8 cellular contexts compared by ENCODE assay signal in the genomic region with DNA sequence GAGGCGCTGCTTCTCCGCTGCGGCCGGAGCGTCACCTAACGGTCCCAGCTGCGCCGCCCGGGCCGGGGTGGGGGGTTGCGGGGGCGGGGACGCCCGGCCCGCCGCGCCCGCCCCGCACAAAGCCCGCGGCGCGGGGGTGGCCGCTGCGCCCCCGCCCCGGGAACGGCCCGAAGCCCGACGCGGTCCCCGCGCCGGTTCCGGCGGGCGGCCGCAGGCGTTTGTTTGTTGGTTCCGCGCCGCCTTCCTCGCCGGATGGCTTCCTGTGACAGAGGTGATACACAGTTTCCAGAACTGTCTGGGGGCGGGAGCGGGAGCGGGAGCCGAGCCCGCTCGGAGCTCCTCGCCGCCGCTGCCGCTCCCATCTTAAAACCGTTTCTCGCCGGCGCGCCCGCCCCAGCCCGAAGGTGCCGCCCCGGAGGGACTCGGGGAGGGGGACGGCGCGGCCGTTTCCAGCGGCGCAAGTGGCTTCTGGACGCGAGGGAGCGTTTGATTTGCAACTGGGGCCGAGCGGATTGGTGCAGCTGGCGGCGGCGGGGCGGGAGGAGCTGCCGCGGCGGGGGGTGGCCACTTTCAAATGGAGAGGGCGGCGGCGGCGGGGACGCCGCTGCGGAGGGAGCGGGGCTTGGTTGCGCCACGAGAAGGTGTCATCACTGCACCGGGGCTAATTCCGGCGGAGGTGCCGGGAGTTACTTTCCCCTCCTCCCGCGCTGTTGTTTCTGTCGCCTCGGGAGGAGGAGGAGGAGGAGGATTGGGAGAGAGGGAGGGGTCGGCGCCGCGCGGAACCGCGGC. TPM values are rescaled to one million over a fixed set of nuclear protein-coding genes. Genes with fewer than 3 reads are reported as not detected.
DNase-seq lines count a peak whose midpoint lies in the region; ATAC-seq and TF ChIP-seq lines count a peak whose summit lies in the region.

No MANE protein-coding gene starts in this region.

- H3K4me1 ChIP-seq in vagina = peaks cover 20% of the 10 kb centered on the region

- H3K4me3 Mint-ChIP-seq in T-cell = peak overlapping the region; percentile 86 to 100 (median 96)

- peak overlapping the region; percentile 77 to 79 for H3K27ac Mint-ChIP-seq in T-cell

- CTCF ChIA-PET in T-cell (lab: Charles Lee) = interaction anchor here (0.5 to 1.8 kb wide), 8 partner anchors 29 to 187 kb away, joined by 3 to 10 read pairs (median 5); no protein-coding TSS in a partner anchor

- no peaks in the 10 kb centered on the region for H3K9me3 ChIP-seq in vagina

- TF ChIP-seq POLR2A in GM15510 (IDR thresholded peaks at IDR 0.05; ENCODE audit: borderline replicate concordance, extremely low read depth, insufficient read length) (peak; percentile 82), vagina (IDR thresholded peaks at IDR 0.05) (peak in 1 of 2 donors; percentile 57)

- H3K9me3 Mint-ChIP-seq in T-cell = no peaks in the 10 kb centered on the region

- no peaks in the 10 kb centered on the region for H3K36me3 ChIP-seq in vagina

- TF ChIP-seq CTCF in vagina (IDR thresholded peaks at IDR 0.05) = no peak

- ATAC-seq in HG02852 (IDR thresholded peaks at IDR 0.05; ENCODE audit: unreplicated experiment) (peak; percentile 57), T-cell (replicated peaks in 1 of 4) (peak; percentile 36 to 48 (median 44)), left ventricle myocardium superior (peak; percentile 78)

- H3K36me3 Mint-ChIP-seq in T-cell = no peaks in the 10 kb centered on the region

- DNase-seq in NCI-H1436 (lab: John Stamatoyannopoulos, UW) = peak; percentile 83
- DNase-seq in T-cell = peak; percentile 45 to 80 (median 71)
- peak; percentile 79 for DNase-seq in amniotic epithelial cell (ENCODE audit: low read depth)
- DNase-seq in left ventricle myocardium superior = peak; percentile 93
- DNase-seq in pulmonary artery endothelial cell (ENCODE audit: low read depth, low spot score) = peak; percentile 69
- peak in 1 of 2 donors; percentile 91 for DNase-seq in vagina (ENCODE audit: extremely low spot score in 2 of 2)

- peak overlapping the region; percentile 89 for H3K27ac ChIP-seq in vagina

- POLR2A ChIA-PET in T-cell (lab: Charles Lee) = interaction anchor here (0.6 to 1.8 kb wide), 7 partner anchors 9 to 754 kb away, joined by 3 to 5 read pairs (median 4); a partner anchor contains a TSS

- H3K27me3 Mint-ChIP-seq in T-cell = no peaks in the 10 kb centered on the region

- intact Hi-C loops in left ventricle myocardium superior (cut with micrococcal nuclease) (no loop called here), vagina (cut with DNase I) (loop anchor here (5.0 to 10.0 kb wide), 2 partner anchors 257 to 524 kb away; a partner anchor contains a TSS)

- peaks cover 34 to 38% (median 38%) of the 10 kb centered on the region in 3 donors for H3K4me1 Mint-ChIP-seq in T-cell

- no peaks in the 10 kb centered on the region for H3K27me3 ChIP-seq in vagina

- peak overlapping the region; percentile 58 to 80 for H3K4me3 ChIP-seq in vagina

RNA-seq across cellular contexts. Expression of a gene that starts 2.3 kb away (rescaled TPM):
- total RNA-seq in T-cell (10 to 100 TPM; 51.3 to 63.0 (median 56.6) TPM), left ventricle myocardium superior (24.4 TPM), pulmonary artery endothelial cell (24.1 and 40.8 TPM in 2 replicates), vagina (29.0 TPM)
